ENCODE assay signal across 19 cellular contexts in genomic region chr6:7784706-7785105, GRCh38. TPM values are rescaled to one million over a fixed set of nuclear protein-coding genes. Genes with fewer than 3 reads are reported as not detected.
A peak's percentile ranks its signal among the peaks of the same experiment; 100 is the strongest.
DNase-seq lines count a peak whose midpoint lies in the region; ATAC-seq and TF ChIP-seq lines count a peak whose summit lies in the region.
"Had no signal": no experiment of that assay in that cellular context is flagged by ENCODE, and none has a peak within 500 bp of the region (broad histone marks: within the 10 kb centered on the region; RNA-seq: fewer than 3 reads in every experiment).

No MANE protein-coding gene starts in this region.

- H3K27me3 ChIP-seq in OCI-LY3 (ENCODE audit: low read depth, low read length): peaks cover 13% of the 10 kb centered on the region
- no peaks in the 10 kb centered on the region for H3K27me3 ChIP-seq in uterus
- H3K27me3 ChIP-seq: BLaER1, gastroesophageal sphincter, tibial nerve had no signal

- no peaks in the 10 kb centered on the region for H3K36me3 ChIP-seq in OCI-LY3 (replicated peaks; ENCODE audit: low read depth, low read length)
- H3K36me3 ChIP-seq in uterus: no peaks in the 10 kb centered on the region
- H3K36me3 ChIP-seq: BLaER1, gastroesophageal sphincter, tibial nerve had no signal

- intact Hi-C loops in uterus (cut with DNase I; ENCODE audit: low total_unique reads): no loop called here
- intact Hi-C loops in activated CD4-positive, alpha-beta T cell treated with anti-CD3 and anti-CD28 coated beads for 36 hours (cut with DNase I, micrococcal nuclease): no loop called here

- no peak overlapping the region for H3K27ac ChIP-seq in OCI-LY3 (ENCODE audit: low read length)
- peak overlapping the region; percentile 61 to 65 for H3K27ac ChIP-seq in uterus
- H3K27ac ChIP-seq: BLaER1, tibial nerve had no signal

- H3K4me2 ChIP-seq in OCI-LY3 (ENCODE audit: low read length): peak overlapping the region; percentile 58
- H3K4me2 ChIP-seq: BLaER1 had no signal

- no peak for TF ChIP-seq POLR2A in uterus (IDR thresholded peaks at IDR 0.05)

- H3K4me1 ChIP-seq in OCI-LY3 (ENCODE audit: low read length) (peaks cover 24% of the 10 kb centered on the region), uterus (peaks cover 7 to 10% of the 10 kb centered on the region in 2 donors)

- peak; percentile 67 for ATAC-seq in HG02885 (IDR thresholded peaks at IDR 0.05; ENCODE audit: poor library complexity, unreplicated experiment)
- ATAC-seq in activated CD4-positive, alpha-beta T cell treated with anti-CD3 and anti-CD28 coated beads for 36 hours: no peak
- ATAC-seq: naive thymus-derived CD4-positive, alpha-beta T cell; stimulated activated effector memory CD8-positive, alpha-beta T cell treated with anti-CD3 and anti-CD28 coated beads, Interleukin-12 subunit alpha, Interleukin-12 subunit beta, amount 100 ng/mL, for 72 hours had no signal

- H3K4me3 ChIP-seq in OCI-LY3 (ENCODE audit: low read length): no peak overlapping the region
- H3K4me3 ChIP-seq in uterus: no peak overlapping the region
- H3K4me3 ChIP-seq: BLaER1, gastroesophageal sphincter, tibial nerve had no signal

- in situ Hi-C loops in GM13977 (cut with MboI; ENCODE audit: low pct_unique_long_range_greater_than_20kb, low sequenced_read_pairs, unreplicated experiment): no loop called here

- H3K9me3 ChIP-seq in OCI-LY3 (ENCODE audit: insufficient read depth, low read length) (no peaks in the 10 kb centered on the region), uterus (no peaks in the 10 kb centered on the region)
- H3K9me3 ChIP-seq: BLaER1, gastroesophageal sphincter, tibial nerve had no signal

- H3K4me3 Mint-ChIP-seq in activated CD4-positive, alpha-beta T cell treated with anti-CD3 and anti-CD28 coated beads for 36 hours: no peak overlapping the region
- H3K4me3 Mint-ChIP-seq: naive thymus-derived CD4-positive, alpha-beta T cell; stimulated activated effector memory CD8-positive, alpha-beta T cell treated with anti-CD3 and anti-CD28 coated beads, Interleukin-12 subunit alpha, Interleukin-12 subunit beta, amount 100 ng/mL, for 72 hours had no signal

- no peaks in the 10 kb centered on the region for H3K36me3 Mint-ChIP-seq in activated CD4-positive, alpha-beta T cell treated with anti-CD3 and anti-CD28 coated beads for 36 hours (ENCODE audit: low read depth)
- H3K36me3 Mint-ChIP-seq: naive thymus-derived CD4-positive, alpha-beta T cell; stimulated activated effector memory CD8-positive, alpha-beta T cell treated with anti-CD3 and anti-CD28 coated beads, Interleukin-12 subunit alpha, Interleukin-12 subunit beta, amount 100 ng/mL, for 72 hours had no signal

- TF ChIP-seq CTCF in OCI-LY3 (IDR thresholded peaks at IDR 0.05; ENCODE audit: low read depth, low read length) (no peak), uterus (IDR thresholded peaks at IDR 0.05) (no peak), GM13977 (IDR thresholded peaks at IDR 0.05; ENCODE audit: extremely low read depth, insufficient read depth, missing control alignments) (no peak)

- H3K79me2 ChIP-seq in OCI-LY3 (ENCODE audit: low read length): no peaks in the 10 kb centered on the region

- no peaks in the 10 kb centered on the region for H3K9me3 Mint-ChIP-seq in activated CD4-positive, alpha-beta T cell treated with anti-CD3 and anti-CD28 coated beads for 36 hours (ENCODE audit: low read depth)
- H3K9me3 Mint-ChIP-seq: stimulated activated effector memory CD8-positive, alpha-beta T cell treated with anti-CD3 and anti-CD28 coated beads, Interleukin-12 subunit alpha, Interleukin-12 subunit beta, amount 100 ng/mL, for 72 hours had no signal

- no peak overlapping the region for H2AFZ ChIP-seq in OCI-LY3 (ENCODE audit: low read depth, low read length)

- no peak overlapping the region for H3K9ac ChIP-seq in OCI-LY3 (ENCODE audit: low read length)
- H3K9ac ChIP-seq: BLaER1 had no signal

- H3K27me3 Mint-ChIP-seq in activated CD4-positive, alpha-beta T cell treated with anti-CD3 and anti-CD28 coated beads for 36 hours: peaks cover 25% of the 10 kb centered on the region

- CTCF ChIA-PET in activated CD4-positive, alpha-beta T cell treated with anti-CD3 and anti-CD28 coated beads for 36 hours (lab: Charles Lee): no interaction called here

- H4K20me1 ChIP-seq in OCI-LY3 (ENCODE audit: insufficient read depth, low read length): no peaks in the 10 kb centered on the region
- H4K20me1 ChIP-seq: BLaER1 had no signal

- peak; percentile 28 for DNase-seq in NCI-H2171 treated with DMSO at 0.1 percent for 48 hours (lab: John Stamatoyannopoulos, UW)
- no peak for DNase-seq in NCI-H2171 (lab: John Stamatoyannopoulos, UW)
- no peak for DNase-seq in uterus
- no peak for DNase-seq in GM13977 (ENCODE audit: low spot score)
- no peak for DNase-seq in activated CD4-positive, alpha-beta T cell treated with anti-CD3 and anti-CD28 coated beads for 48 hours
- DNase-seq in activated CD4-positive, alpha-beta T cell treated with anti-CD3 and anti-CD28 coated beads for 36 hours: no peak
- DNase-seq: 8988T; activated CD8-positive, alpha-beta memory T cell treated with anti-CD3 and anti-CD28 coated beads, Interleukin-2, amount 50 U/mL, for 48 hours; activated naive CD4-positive, alpha-beta T cell treated with Interleukin-2 at 50 U/mL for 16 hours; DMS153; naive thymus-derived CD4-positive, alpha-beta T cell; small intestine had no signal

- H3K27ac Mint-ChIP-seq in activated CD4-positive, alpha-beta T cell treated with anti-CD3 and anti-CD28 coated beads for 36 hours: no peak overlapping the region
- H3K27ac Mint-ChIP-seq: naive thymus-derived CD4-positive, alpha-beta T cell; progenitor cell of endocrine pancreas; stimulated activated effector memory CD8-positive, alpha-beta T cell treated with anti-CD3 and anti-CD28 coated beads, Interleukin-12 subunit alpha, Interleukin-12 subunit beta, amount 100 ng/mL, for 72 hours had no signal

- no peaks in the 10 kb centered on the region for H3K4me1 Mint-ChIP-seq in activated CD4-positive, alpha-beta T cell treated with anti-CD3 and anti-CD28 coated beads for 36 hours
- H3K4me1 Mint-ChIP-seq: naive thymus-derived CD4-positive, alpha-beta T cell; stimulated activated effector memory CD8-positive, alpha-beta T cell treated with anti-CD3 and anti-CD28 coated beads, Interleukin-12 subunit alpha, Interleukin-12 subunit beta, amount 100 ng/mL, for 72 hours had no signal

- POLR2A ChIA-PET in activated CD4-positive, alpha-beta T cell treated with anti-CD3 and anti-CD28 coated beads for 36 hours (lab: Charles Lee): no interaction called here

RNA-seq across cellular contexts. Expression of gene BMP6, which starts 58.8 kb away (rescaled TPM):
- total RNA-seq in uterus: 1 to 10 TPM; 2.2 to 8.5 (median 4.4) TPM
- under 1 TPM; 0.14 to 0.27 TPM for total RNA-seq in activated CD4-positive, alpha-beta T cell treated with anti-CD3 and anti-CD28 coated beads for 36 hours
